Comparison of ENCODE assay signal across 10 cellular contexts in genomic region chr4:53541577-53542206, GRCh38. TPM values are rescaled to one million over a fixed set of nuclear protein-coding genes. Genes with fewer than 3 reads are reported as not detected.
DNase-seq lines count a peak whose midpoint lies in the region; ATAC-seq lines count a peak whose summit lies in the region.
"Had no signal": no experiment of that assay in that cellular context is flagged by ENCODE, and none has a peak within 500 bp of the region (broad histone marks: within the 10 kb centered on the region; RNA-seq: fewer than 3 reads in every experiment).

No MANE protein-coding gene starts in this region.

- ATAC-seq in GM18511 (IDR thresholded peaks at IDR 0.05; ENCODE audit: unreplicated experiment) = no peak
- no peak for ATAC-seq in HG03139 (IDR thresholded peaks at IDR 0.05; ENCODE audit: unreplicated experiment)
- ATAC-seq: left lobe of liver had no signal

- peak; percentile 37 for DNase-seq in AG08396 (ENCODE audit: low spot score)
- DNase-seq in NCI-H1105 (lab: John Stamatoyannopoulos, UW) = peak; percentile 41
- DNase-seq in brain pericyte (ENCODE audit: low read depth, low spot score) = peak; percentile 43
- DNase-seq in lung microvascular endothelial cell (ENCODE audit: low read depth in 2 of 2) = peak; percentile 78 to 85
- no peak for DNase-seq in Ammon's horn (ENCODE audit: low spot score)
- DNase-seq in effector CD8-positive, alpha-beta T cell (lab: John Stamatoyannopoulos, UW) = no peak
- DNase-seq: T-helper 9 cell had no signal

RNA-seq across cellular contexts. Expression of gene LNX1, which starts 49.6 kb away (rescaled TPM):
- total RNA-seq in lung microvascular endothelial cell = 3.5 and 10.1 TPM in 2 replicates

Comparison
In these comparisons a context has a peak if more than half of its experiments do, and no peak if none do; other contexts are left out.
1. DNase-seq: peak in AG08396 (single experiment), NCI-H1105 (single experiment), brain pericyte (single experiment) and lung microvascular endothelial cell (2 of 2); none in Ammon's horn (single experiment) and effector CD8-positive, alpha-beta T cell (single experiment).